In genomic region chr19:44759083-44759804, GRCh38 we compare ENCODE assay signal across 22 cellular contexts. TPM values are rescaled to one million over a fixed set of nuclear protein-coding genes. Genes with fewer than 3 reads are reported as not detected.
A peak's percentile ranks its signal among the peaks of the same experiment; 100 is the strongest.
DNase-seq lines count a peak whose midpoint lies in the region; ATAC-seq and TF ChIP-seq lines count a peak whose summit lies in the region.
"Had no signal": no experiment of that assay in that cellular context is flagged by ENCODE, and none has a peak within 500 bp of the region (broad histone marks: within the 10 kb centered on the region; RNA-seq: fewer than 3 reads in every experiment).

No MANE protein-coding gene starts in this region.

- H3K4me1 Mint-ChIP-seq in activated naive CD4-positive, alpha-beta T cell treated with anti-CD3 and anti-CD28 coated beads for 36 hours (ENCODE audit: low read depth): peaks cover 57% of the 10 kb centered on the region
- peaks cover 60% of the 10 kb centered on the region for H3K4me1 Mint-ChIP-seq in activated CD8-positive, alpha-beta T cell treated with anti-CD3 and anti-CD28 coated beads, Interleukin-2, amount 10 ng/mL, durations not matched to agents 7 days and 5 days (ENCODE audit: low read depth)
- peaks cover 15 to 68% (median 47%) of the 10 kb centered on the region in 4 donors for H3K4me1 Mint-ChIP-seq in naive thymus-derived CD8-positive, alpha-beta T cell

- no peak for TF ChIP-seq POLR2A in upper lobe of left lung (IDR thresholded peaks at IDR 0.05)

- H3K9me3 ChIP-seq in upper lobe of left lung (no peaks in the 10 kb centered on the region), Karpas-422 (ENCODE audit: low read length) (no peaks in the 10 kb centered on the region)
- H3K9me3 ChIP-seq: Caco-2, transverse colon had no signal

- TF ChIP-seq CTCF in upper lobe of left lung (IDR thresholded peaks at IDR 0.05): no peak

- H3K4me3 Mint-ChIP-seq in activated naive CD4-positive, alpha-beta T cell treated with anti-CD3 and anti-CD28 coated beads for 36 hours: no peak overlapping the region
- no peak overlapping the region for H3K4me3 Mint-ChIP-seq in activated CD8-positive, alpha-beta T cell treated with anti-CD3 and anti-CD28 coated beads, Interleukin-2, amount 10 ng/mL, durations not matched to agents 7 days and 5 days
- peak overlapping the region in 1 of 10 donors; percentile 36 for H3K4me3 Mint-ChIP-seq in naive thymus-derived CD8-positive, alpha-beta T cell

- H3K9me3 Mint-ChIP-seq in activated naive CD4-positive, alpha-beta T cell treated with anti-CD3 and anti-CD28 coated beads for 36 hours: no peaks in the 10 kb centered on the region
- H3K9me3 Mint-ChIP-seq in activated CD8-positive, alpha-beta T cell treated with anti-CD3 and anti-CD28 coated beads, Interleukin-2, amount 10 ng/mL, durations not matched to agents 7 days and 5 days (ENCODE audit: insufficient read depth): no peaks in the 10 kb centered on the region
- H3K9me3 Mint-ChIP-seq in naive thymus-derived CD8-positive, alpha-beta T cell: no peaks in the 10 kb centered on the region

- H3K4me1 ChIP-seq in upper lobe of left lung: peaks cover 44 to 54% (median 49%) of the 10 kb centered on the region in 4 donors
- H3K4me1 ChIP-seq in Karpas-422 (ENCODE audit: low read length): peaks cover 10% of the 10 kb centered on the region

- no peak overlapping the region for H2AFZ ChIP-seq in Karpas-422 (ENCODE audit: low read length)

- WGBS in upper lobe of left lung, 2 donors: 68 to 76% methylated on average over 4 to 9 of the region's 10 CpGs

- CTCF ChIA-PET in activated naive CD4-positive, alpha-beta T cell treated with anti-CD3 and anti-CD28 coated beads for 36 hours (lab: Charles Lee): interaction anchor here (1.4 kb wide), 1 partner anchor 70 kb away, joined by 4 read pairs; no protein-coding TSS in a partner anchor
- CTCF ChIA-PET in activated CD8-positive, alpha-beta T cell treated with anti-CD3 and anti-CD28 coated beads, Interleukin-2, amount 10 ng/mL, durations not matched to agents 7 days and 5 days (lab: Charles Lee): interaction anchor here (8.9 kb wide), 1 partner anchor 36 kb away, joined by 79 read pairs; no protein-coding TSS in a partner anchor

- H3K4me2 ChIP-seq in Karpas-422 (ENCODE audit: low read depth, low read length, poor library complexity, severe bottlenecking): no peak overlapping the region

- H3K27ac ChIP-seq in upper lobe of left lung (peak overlapping the region; percentile 28 to 98 (median 96)), Karpas-422 (ENCODE audit: low read length) (no peak overlapping the region)

- H3K27me3 Mint-ChIP-seq in activated naive CD4-positive, alpha-beta T cell treated with anti-CD3 and anti-CD28 coated beads for 36 hours (ENCODE audit: low read depth): no peaks in the 10 kb centered on the region
- H3K27me3 Mint-ChIP-seq in activated CD8-positive, alpha-beta T cell treated with anti-CD3 and anti-CD28 coated beads, Interleukin-2, amount 10 ng/mL, durations not matched to agents 7 days and 5 days (ENCODE audit: low read depth): no peaks in the 10 kb centered on the region
- no peaks in the 10 kb centered on the region for H3K27me3 Mint-ChIP-seq in naive thymus-derived CD8-positive, alpha-beta T cell

- intact Hi-C loops in activated naive CD4-positive, alpha-beta T cell treated with anti-CD3 and anti-CD28 coated beads for 36 hours (cut with micrococcal nuclease): no loop called here

- no peaks in the 10 kb centered on the region for H3K9me2 ChIP-seq in Karpas-422 (replicated peaks; ENCODE audit: insufficient read depth, low read length)

- H3K79me2 ChIP-seq in Karpas-422 (ENCODE audit: low read length): no peaks in the 10 kb centered on the region

- peak overlapping the region; percentile 71 for H3K27ac Mint-ChIP-seq in activated naive CD4-positive, alpha-beta T cell treated with anti-CD3 and anti-CD28 coated beads for 36 hours
- H3K27ac Mint-ChIP-seq in activated CD8-positive, alpha-beta T cell treated with anti-CD3 and anti-CD28 coated beads, Interleukin-2, amount 10 ng/mL, durations not matched to agents 7 days and 5 days: peak overlapping the region; percentile 58
- H3K27ac Mint-ChIP-seq in naive thymus-derived CD8-positive, alpha-beta T cell: peak overlapping the region in 6 of 10 donors; percentile 69 to 91 (median 88)

- H3K9ac ChIP-seq in Karpas-422 (ENCODE audit: low read length): no peak overlapping the region

- no peak for DNase-seq in activated naive CD4-positive, alpha-beta T cell treated with anti-CD3 and anti-CD28 coated beads for 36 hours
- DNase-seq in activated naive CD4-positive, alpha-beta T cell (lab: John Stamatoyannopoulos, UW): no peak
- no peak for DNase-seq in activated CD8-positive, alpha-beta T cell treated with anti-CD3 and anti-CD28 coated beads, Interleukin-2, amount 10 ng/mL, durations not matched to agents 7 days and 5 days
- no peak for DNase-seq in naive thymus-derived CD8-positive, alpha-beta T cell
- DNase-seq in upper lobe of left lung (peak in 1 of 2 donors; percentile 62), Karpas-422 (no peak), HPDE6-E6E7 (ENCODE audit: extremely low spot score) (no peak), pons (ENCODE audit: low spot score) (no peak)
- DNase-seq: activated T-cell treated with anti-CD3 and anti-CD28 coated beads for 4 hours; Caco-2; central memory CD4-positive, alpha-beta T cell; NCI-H1092; NCI-H2171; stimulated activated CD4-positive, alpha-beta T cell treated with anti-CD3 and anti-CD28 coated beads, Interleukin-2, amount 100 ng/mL, for 48 hours; stimulated activated CD8-positive, alpha-beta memory T cell treated with anti-CD3 and anti-CD28 coated beads, Interleukin-4, amount 100 ng/mL, for 48 hours; transverse colon had no signal

- H3K4me3 ChIP-seq in upper lobe of left lung: no peak overlapping the region
- H3K4me3 ChIP-seq in Karpas-422 (ENCODE audit: low read length): no peak overlapping the region
- H3K4me3 ChIP-seq: GM12878, lung had no signal

- H3K36me3 ChIP-seq in upper lobe of left lung (peaks cover 15 to 66% (median 44%) of the 10 kb centered on the region in 4 donors), Karpas-422 (ENCODE audit: insufficient read depth, low read length) (no peaks in the 10 kb centered on the region)

- H4K20me1 ChIP-seq in Karpas-422 (ENCODE audit: insufficient read depth, low read depth, low read length): no peaks in the 10 kb centered on the region

- peaks cover 55% of the 10 kb centered on the region for H3K36me3 Mint-ChIP-seq in activated naive CD4-positive, alpha-beta T cell treated with anti-CD3 and anti-CD28 coated beads for 36 hours (ENCODE audit: low read depth)
- peaks cover 49% of the 10 kb centered on the region for H3K36me3 Mint-ChIP-seq in activated CD8-positive, alpha-beta T cell treated with anti-CD3 and anti-CD28 coated beads, Interleukin-2, amount 10 ng/mL, durations not matched to agents 7 days and 5 days (ENCODE audit: low read depth)
- peaks cover 0 to 20% (median 13%) of the 10 kb centered on the region in 3 donors for H3K36me3 Mint-ChIP-seq in naive thymus-derived CD8-positive, alpha-beta T cell

- ATAC-seq in activated CD8-positive, alpha-beta T cell treated with anti-CD3 and anti-CD28 coated beads, Interleukin-2, amount 10 ng/mL, durations not matched to agents 7 days and 5 days: no peak
- no peak for ATAC-seq in naive thymus-derived CD8-positive, alpha-beta T cell
- ATAC-seq in upper lobe of left lung (ENCODE audit: low FRiP score in 2 of 2): no peak
- ATAC-seq: GM12878, sciatic nerve had no signal

- no peak for TF ChIP-seq EP300 in upper lobe of left lung (IDR thresholded peaks at IDR 0.05)

- no peaks in the 10 kb centered on the region for H3K27me3 ChIP-seq in upper lobe of left lung
- H3K27me3 ChIP-seq in Karpas-422 (ENCODE audit: low read length): no peaks in the 10 kb centered on the region
- H3K27me3 ChIP-seq: transverse colon had no signal

- POLR2A ChIA-PET in activated CD8-positive, alpha-beta T cell treated with anti-CD3 and anti-CD28 coated beads, Interleukin-2, amount 10 ng/mL, durations not matched to agents 7 days and 5 days (lab: Charles Lee): no interaction called here
- POLR2A ChIA-PET in naive thymus-derived CD8-positive, alpha-beta T cell (lab: Charles Lee): no interaction called here

RNA-seq across cellular contexts. Expression of gene BCL3, which starts 10.7 kb away (rescaled TPM):
- total RNA-seq in activated naive CD4-positive, alpha-beta T cell treated with anti-CD3 and anti-CD28 coated beads for 36 hours: 100 to 1,000 TPM in 1 of 2 experiments, 10 to 100 TPM in 1; 92.5 to 104 TPM
- total RNA-seq in activated CD8-positive, alpha-beta T cell treated with anti-CD3 and anti-CD28 coated beads, Interleukin-2, amount 10 ng/mL, durations not matched to agents 7 days and 5 days: 10 to 100 TPM; 22.4 to 25.1 TPM
- total RNA-seq in naive thymus-derived CD8-positive, alpha-beta T cell: 1 to 10 TPM; 5.9 to 7.7 TPM
- polyA plus RNA-seq in naive thymus-derived CD8-positive, alpha-beta T cell: 1 to 10 TPM; 3.2 to 6.2 (median 3.5) TPM
- 100 to 1,000 TPM in 2 of 6 donors, 10 to 100 TPM in 4; 31.1 to 114 (median 71.6) TPM for total RNA-seq in upper lobe of left lung
- total RNA-seq in Karpas-422 (2014; rRNA removed; shearing (Covaris generic); ENCODE audit: low replicate concordance): 0.54 TPM in 1 of 2 replicates, not detected in the other

RNA-seq across cellular contexts. Expression of gene CBLC, which starts 18.4 kb away (rescaled TPM):
- not detected for total RNA-seq in activated naive CD4-positive, alpha-beta T cell treated with anti-CD3 and anti-CD28 coated beads for 36 hours
- total RNA-seq in activated CD8-positive, alpha-beta T cell treated with anti-CD3 and anti-CD28 coated beads, Interleukin-2, amount 10 ng/mL, durations not matched to agents 7 days and 5 days: not detected
- not detected for total RNA-seq in naive thymus-derived CD8-positive, alpha-beta T cell
- under 1 TPM in 1 of 3 donors, not detected in 2; 0.14 TPM for polyA plus RNA-seq in naive thymus-derived CD8-positive, alpha-beta T cell
- 10 to 100 TPM in 1 of 6 donors, 1 to 10 TPM in 5; 2.9 to 10.5 (median 4.5) TPM for total RNA-seq in upper lobe of left lung
- not detected in 2 replicates for total RNA-seq in Karpas-422 (2014; rRNA removed; shearing (Covaris generic); ENCODE audit: low replicate concordance)
- total RNA-seq: frontal cortex; GM12878; sciatic nerve; T-helper 1 cell treated with Interleukin-12 subunit alpha and Interleukin-12 subunit beta and Interleukin-4 antibody, amounts not matched to agents 30 ng/mL and 1 ng/mL, for 36 hours had no signal
- polyA plus RNA-seq: GM12878, neural cell had no signal

RNA-seq across cellular contexts. Expression of gene BCAM, which starts 49.7 kb away (rescaled TPM):
- not detected for total RNA-seq in activated naive CD4-positive, alpha-beta T cell treated with anti-CD3 and anti-CD28 coated beads for 36 hours
- not detected for total RNA-seq in activated CD8-positive, alpha-beta T cell treated with anti-CD3 and anti-CD28 coated beads, Interleukin-2, amount 10 ng/mL, durations not matched to agents 7 days and 5 days
- not detected for total RNA-seq in naive thymus-derived CD8-positive, alpha-beta T cell
- not detected for polyA plus RNA-seq in naive thymus-derived CD8-positive, alpha-beta T cell
- 100 to 1,000 TPM; 246 to 557 (median 274) TPM for total RNA-seq in upper lobe of left lung
- not detected in 2 replicates for total RNA-seq in Karpas-422 (2014; rRNA removed; shearing (Covaris generic); ENCODE audit: low replicate concordance)
- total RNA-seq: T-helper 1 cell treated with Interleukin-12 subunit alpha and Interleukin-12 subunit beta and Interleukin-4 antibody, amounts not matched to agents 30 ng/mL and 1 ng/mL, for 36 hours had no signal

Comparison
In these comparisons a context has a peak if more than half of its experiments do, and no peak if none do; other contexts are left out.
1. RNA of gene BCAM, which starts 49.7 kb away (total RNA-seq): 246 to 557 TPM in upper lobe of left lung; not detected in activated naive CD4-positive, alpha-beta T cell treated with anti-CD3 and anti-CD28 coated beads for 36 hours, not detected in activated CD8-positive, alpha-beta T cell treated with anti-CD3 and anti-CD28 coated beads, Interleukin-2, amount 10 ng/mL, durations not matched to agents 7 days and 5 days, not detected in naive thymus-derived CD8-positive, alpha-beta T cell and not detected in Karpas-422; every median in the first group is over 100 times any median in the second.
2. Peak in every context shown above with its lines, with median percentiles within 50 percentile points of each other: H3K27ac Mint-ChIP-seq.